20 cellular contexts compared by ENCODE assay signal in genomic region chr15:41340189-41340695, GRCh38. TPM values are rescaled to one million over a fixed set of nuclear protein-coding genes. Genes with fewer than 3 reads are reported as not detected.
A peak's percentile ranks its signal among the peaks of the same experiment; 100 is the strongest.
DNase-seq lines count a peak whose midpoint lies in the region; ATAC-seq and TF ChIP-seq lines count a peak whose summit lies in the region.
"Had no signal": no experiment of that assay in that cellular context is flagged by ENCODE, and none has a peak within 500 bp of the region (broad histone marks: within the 10 kb centered on the region; RNA-seq: fewer than 3 reads in every experiment).

No MANE protein-coding gene starts in this region.

- TF ChIP-seq CTCF in HEK293 (tag by site-specific recombination; IDR thresholded peaks at IDR 0.05) (no peak), glutamatergic neuron (IDR thresholded peaks at IDR 0.05; ENCODE audit: partially characterized antibody, unreplicated experiment) (no peak), upper lobe of left lung (IDR thresholded peaks at IDR 0.05) (no peak)

- peaks cover 28% of the 10 kb centered on the region for H3K4me1 Mint-ChIP-seq in activated CD4-positive, alpha-beta memory T cell treated with anti-CD3 and anti-CD28 coated beads for 36 hours (ENCODE audit: low read depth)
- H3K4me1 Mint-ChIP-seq in glutamatergic neuron (ENCODE audit: low read depth, unreplicated experiment): no peaks in the 10 kb centered on the region
- peaks cover 39% of the 10 kb centered on the region for H3K4me1 Mint-ChIP-seq in activated CD8-positive, alpha-beta memory T cell treated with anti-CD3 and anti-CD28 coated beads, Interleukin-2, amount 10 ng/mL, durations not matched to agents 7 days and 5 days

- POLR2A ChIA-PET in HEK293 (lab: Yijun Ruan, JAX): no interaction called here
- POLR2A ChIA-PET in activated CD4-positive, alpha-beta memory T cell treated with anti-CD3 and anti-CD28 coated beads for 36 hours (lab: Charles Lee): no interaction called here

- H3K4me3 ChIP-seq in HEK293 (ENCODE audit: low read depth, low read length) (no peak overlapping the region), upper lobe of left lung (no peak overlapping the region)
- H3K4me3 ChIP-seq: GM23248, MG63, SJCRH30 had no signal

- H3K9me3 Mint-ChIP-seq in activated CD4-positive, alpha-beta memory T cell treated with anti-CD3 and anti-CD28 coated beads for 36 hours: no peaks in the 10 kb centered on the region
- peaks cover 1% of the 10 kb centered on the region for H3K9me3 Mint-ChIP-seq in glutamatergic neuron (ENCODE audit: unreplicated experiment)
- H3K9me3 Mint-ChIP-seq in activated CD8-positive, alpha-beta memory T cell treated with anti-CD3 and anti-CD28 coated beads, Interleukin-2, amount 10 ng/mL, durations not matched to agents 7 days and 5 days (ENCODE audit: low read depth): no peaks in the 10 kb centered on the region
- H3K9me3 Mint-ChIP-seq: CD4-positive, alpha-beta memory T cell had no signal

- no peaks in the 10 kb centered on the region for H3K27me3 Mint-ChIP-seq in activated CD4-positive, alpha-beta memory T cell treated with anti-CD3 and anti-CD28 coated beads for 36 hours
- H3K27me3 Mint-ChIP-seq in glutamatergic neuron (ENCODE audit: unreplicated experiment): peaks cover 4% of the 10 kb centered on the region
- no peaks in the 10 kb centered on the region for H3K27me3 Mint-ChIP-seq in activated CD8-positive, alpha-beta memory T cell treated with anti-CD3 and anti-CD28 coated beads, Interleukin-2, amount 10 ng/mL, durations not matched to agents 7 days and 5 days
- H3K27me3 Mint-ChIP-seq: CD4-positive, alpha-beta memory T cell had no signal

- no peaks in the 10 kb centered on the region for H3K4me1 ChIP-seq in HEK293 (ENCODE audit: control insufficient read depth, insufficient read depth, low read length)
- no peaks in the 10 kb centered on the region for H3K4me1 ChIP-seq in upper lobe of left lung
- H3K4me1 ChIP-seq: SJCRH30 had no signal

- H3K27ac Mint-ChIP-seq in activated CD4-positive, alpha-beta memory T cell treated with anti-CD3 and anti-CD28 coated beads for 36 hours: no peak overlapping the region
- H3K27ac Mint-ChIP-seq in glutamatergic neuron (ENCODE audit: unreplicated experiment): no peak overlapping the region
- no peak overlapping the region for H3K27ac Mint-ChIP-seq in activated CD8-positive, alpha-beta memory T cell treated with anti-CD3 and anti-CD28 coated beads, Interleukin-2, amount 10 ng/mL, durations not matched to agents 7 days and 5 days

- CTCF ChIA-PET in HEK293 (lab: Yijun Ruan, JAX): no interaction called here
- CTCF ChIA-PET in activated CD4-positive, alpha-beta memory T cell treated with anti-CD3 and anti-CD28 coated beads for 36 hours (lab: Charles Lee): interaction anchor here (0.6 to 1.2 kb wide), 2 partner anchors 8 to 49 kb away, joined by 3 read pairs; partner anchors contain the start of genes NUSAP1 and OIP5
- CTCF ChIA-PET in activated CD8-positive, alpha-beta memory T cell treated with anti-CD3 and anti-CD28 coated beads, Interleukin-2, amount 10 ng/mL, durations not matched to agents 7 days and 5 days (lab: Charles Lee): no interaction called here

- H3K9me3 ChIP-seq in HEK293 (ENCODE audit: control insufficient read depth, insufficient read depth, low read depth, low read length) (no peaks in the 10 kb centered on the region), upper lobe of left lung (no peaks in the 10 kb centered on the region)
- H3K9me3 ChIP-seq: MG63, SJCRH30 had no signal

- H3K27ac ChIP-seq in HEK293 (ENCODE audit: extremely low read depth, low read depth, low read length) (no peak overlapping the region), upper lobe of left lung (no peak overlapping the region)
- H3K27ac ChIP-seq: GM23248, SJCRH30 had no signal

- no peak for TF ChIP-seq POLR2A in upper lobe of left lung (IDR thresholded peaks at IDR 0.05)

- in situ Hi-C loops in Caki2 (cut with HindIII; ENCODE audit: low pct_unique_long_range_greater_than_20kb, low sequenced_read_pairs): no loop called here

- peak; percentile 39 for DNase-seq in Caki2 (ENCODE audit: low read depth)
- DNase-seq in activated CD4-positive, alpha-beta memory T cell treated with anti-CD3 and anti-CD28 coated beads for 36 hours: no peak
- no peak for DNase-seq in glutamatergic neuron
- no peak for DNase-seq in Right ventricle myocardium inferior (ENCODE audit: missing footprints)
- no peak for DNase-seq in upper lobe of left lung
- no peak for DNase-seq in activated CD8-positive, alpha-beta memory T cell treated with anti-CD3 and anti-CD28 coated beads, Interleukin-2, amount 10 ng/mL, durations not matched to agents 7 days and 5 days
- DNase-seq: CD4-positive, alpha-beta memory T cell; DMS79 treated with DMSO at 0.1 percent for 48 hours; GM23248; KBM-7; MG63; NCI-H1092 treated with DMSO at 0.1 percent for 48 hours; NCI-H1694 treated with DMSO at 0.1 percent for 48 hours; NCI-H2107; NCI-H345; NCI-H526 treated with DMSO at 0.1 percent for 48 hours; OCI-M1; SJCRH30 had no signal

- no peaks in the 10 kb centered on the region for H3K27me3 ChIP-seq in upper lobe of left lung
- H3K27me3 ChIP-seq: MG63, SJCRH30 had no signal

- WGBS in upper lobe of left lung, 2 donors: 91 to 96% methylated on average over 5 of the region's 5 CpGs

- intact Hi-C loops in activated CD4-positive, alpha-beta memory T cell treated with anti-CD3 and anti-CD28 coated beads for 36 hours (cut with micrococcal nuclease): no loop called here
- intact Hi-C loops in Right ventricle myocardium inferior (cut with DNase I): no loop called here

- H3K4me3 Mint-ChIP-seq in activated CD4-positive, alpha-beta memory T cell treated with anti-CD3 and anti-CD28 coated beads for 36 hours: peak overlapping the region; percentile 10
- peak overlapping the region; percentile 25 for H3K4me3 Mint-ChIP-seq in glutamatergic neuron (ENCODE audit: unreplicated experiment)
- no peak overlapping the region for H3K4me3 Mint-ChIP-seq in activated CD8-positive, alpha-beta memory T cell treated with anti-CD3 and anti-CD28 coated beads, Interleukin-2, amount 10 ng/mL, durations not matched to agents 7 days and 5 days

- H3K36me3 Mint-ChIP-seq in activated CD4-positive, alpha-beta memory T cell treated with anti-CD3 and anti-CD28 coated beads for 36 hours: peaks cover 61% of the 10 kb centered on the region
- H3K36me3 Mint-ChIP-seq in glutamatergic neuron (ENCODE audit: unreplicated experiment): no peaks in the 10 kb centered on the region
- H3K36me3 Mint-ChIP-seq in activated CD8-positive, alpha-beta memory T cell treated with anti-CD3 and anti-CD28 coated beads, Interleukin-2, amount 10 ng/mL, durations not matched to agents 7 days and 5 days: peaks cover 67% of the 10 kb centered on the region
- H3K36me3 Mint-ChIP-seq: CD4-positive, alpha-beta memory T cell had no signal

- TF ChIP-seq EP300 in upper lobe of left lung (IDR thresholded peaks at IDR 0.05): no peak

- H3K36me3 ChIP-seq in HEK293 (ENCODE audit: control insufficient read depth in 2 of 2, insufficient read depth in 1 of 2, low read length in 2 of 2) (peaks cover 36 to 78% of the 10 kb centered on the region in 2 experiments), upper lobe of left lung (no peaks in the 10 kb centered on the region)

- no peak for ATAC-seq in Right ventricle myocardium inferior
- no peak for ATAC-seq in GM21723 (IDR thresholded peaks at IDR 0.05; ENCODE audit: unreplicated experiment)
- no peak for ATAC-seq in upper lobe of left lung (ENCODE audit: low FRiP score in 2 of 2)
- ATAC-seq in activated CD8-positive, alpha-beta memory T cell treated with anti-CD3 and anti-CD28 coated beads, Interleukin-2, amount 10 ng/mL, durations not matched to agents 7 days and 5 days: no peak

TF ChIP-seq in HEK293, 187 proteins besides CTCF, POLR2A, EP300 and RAD21 (continues in another document):
- no peak for TF ChIP-seq MYNN (tag by site-specific recombination; IDR thresholded peaks at IDR 0.05; ENCODE audit: borderline replicate concordance)
- TF ChIP-seq, protein P1, sequence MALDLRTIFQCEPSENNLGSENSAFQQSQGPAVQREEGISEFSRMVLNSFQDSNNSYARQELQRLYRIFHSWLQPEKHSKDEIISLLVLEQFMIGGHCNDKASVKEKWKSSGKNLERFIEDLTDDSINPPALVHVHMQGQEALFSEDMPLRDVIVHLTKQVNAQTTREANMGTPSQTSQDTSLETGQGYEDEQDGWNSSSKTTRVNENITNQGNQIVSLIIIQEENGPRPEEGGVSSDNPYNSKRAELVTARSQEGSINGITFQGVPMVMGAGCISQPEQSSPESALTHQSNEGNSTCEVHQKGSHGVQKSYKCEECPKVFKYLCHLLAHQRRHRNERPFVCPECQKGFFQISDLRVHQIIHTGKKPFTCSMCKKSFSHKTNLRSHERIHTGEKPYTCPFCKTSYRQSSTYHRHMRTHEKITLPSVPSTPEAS (tag by site-specific recombination; IDR thresholded peaks at IDR 0.05): no peak
- no peak for TF ChIP-seq ZNF692 (tag by site-specific recombination; IDR thresholded peaks at IDR 0.05)
- TF ChIP-seq ZNF521 (tag by site-specific recombination; IDR thresholded peaks at IDR 0.05): no peak

RNA-seq across cellular contexts. Expression of gene NUSAP1, which starts 7.6 kb away (rescaled TPM):
- total RNA-seq in Caki2 (2014; rRNA removed; shearing (Covaris generic); ENCODE audit: low replicate concordance): 177 and 204 TPM in 2 replicates
- total RNA-seq in activated CD4-positive, alpha-beta memory T cell treated with anti-CD3 and anti-CD28 coated beads for 36 hours: 100 to 1,000 TPM; 227 TPM
- total RNA-seq in glutamatergic neuron (ENCODE audit: unreplicated experiment): 19.3 TPM
- 2.2 TPM for total RNA-seq in Right ventricle myocardium inferior
- 10 to 100 TPM in 2 of 6 donors, 1 to 10 TPM in 4; 6.8 to 22.0 (median 8.3) TPM for total RNA-seq in upper lobe of left lung
- total RNA-seq in activated CD8-positive, alpha-beta memory T cell treated with anti-CD3 and anti-CD28 coated beads, Interleukin-2, amount 10 ng/mL, durations not matched to agents 7 days and 5 days: 100 to 1,000 TPM; 234 to 334 TPM

RNA-seq across cellular contexts. Expression of gene OIP5, which starts 7.9 kb away (rescaled TPM):
- total RNA-seq in Caki2 (2014; rRNA removed; shearing (Covaris generic); ENCODE audit: low replicate concordance): 81.2 and 93.0 TPM in 2 replicates
- 10 to 100 TPM; 11.1 to 13.0 TPM for total RNA-seq in activated CD4-positive, alpha-beta memory T cell treated with anti-CD3 and anti-CD28 coated beads for 36 hours
- total RNA-seq in glutamatergic neuron (ENCODE audit: unreplicated experiment) (1.5 TPM), Right ventricle myocardium inferior (0.51 TPM), upper lobe of left lung (1 to 10 TPM in 2 of 6 donors, under 1 TPM in 1, not detected in 3; 0.46 to 1.1 (median 1.1) TPM)
- 10 to 100 TPM; 21.1 to 21.2 TPM for total RNA-seq in activated CD8-positive, alpha-beta memory T cell treated with anti-CD3 and anti-CD28 coated beads, Interleukin-2, amount 10 ng/mL, durations not matched to agents 7 days and 5 days
